2 cellular contexts compared by ENCODE assay signal in genomic region chr13:28609936-28610335, GRCh38.
A peak's percentile ranks its signal among the peaks of the same experiment; 100 is the strongest.
TF ChIP-seq lines count a peak whose summit lies in the region.

No MANE protein-coding gene starts in this region.

TF ChIP-seq in IMR-90, 13 proteins besides CTCF, POLR2A, EP300 and RAD21:
- TF ChIP-seq MAFK (IDR thresholded peaks at IDR 0.05; ENCODE audit: low read depth, low read length) (peak; percentile 33; the same call in 1 of the 2 replicates), RFX5 (IDR thresholded peaks at IDR 0.05; ENCODE audit: low read depth, low read length) (no peak)

TF ChIP-seq in HepG2, 621 proteins besides CTCF, POLR2A, EP300 and RAD21:
- no peak for TF ChIP-seq RARA (CRISPR knock-in tag; IDR thresholded peaks at IDR 0.05)
- no peak for TF ChIP-seq ZNF501 (CRISPR knock-in tag; IDR thresholded peaks at IDR 0.05)
- no peak for TF ChIP-seq NFYB (CRISPR knock-in tag; IDR thresholded peaks at IDR 0.05)
- no peak for TF ChIP-seq ZNF839 (CRISPR knock-in tag; IDR thresholded peaks at IDR 0.05; ENCODE audit: borderline replicate concordance)
- TF ChIP-seq MZF1 (CRISPR knock-in tag; IDR thresholded peaks at IDR 0.05; ENCODE audit: borderline replicate concordance) = no peak
- TF ChIP-seq GABPA (IDR thresholded peaks at IDR 0.05; ENCODE audit: low read depth, low read length) = no peak
- no peak for TF ChIP-seq GABPA (CRISPR knock-in tag; IDR thresholded peaks at IDR 0.05; ENCODE audit: low read depth)
- no peak for TF ChIP-seq ZNF687 (CRISPR knock-in tag; IDR thresholded peaks at IDR 0.05)
- no peak for TF ChIP-seq ZNF34 (CRISPR knock-in tag; IDR thresholded peaks at IDR 0.05; ENCODE audit: borderline replicate concordance)
- TF ChIP-seq ZSCAN21 (CRISPR knock-in tag; IDR thresholded peaks at IDR 0.05; ENCODE audit: borderline replicate concordance) = no peak
- no peak for TF ChIP-seq PAF1 (CRISPR knock-in tag; IDR thresholded peaks at IDR 0.05)
- TF ChIP-seq MEIS2 (CRISPR knock-in tag; IDR thresholded peaks at IDR 0.05) = no peak
- no peak for TF ChIP-seq SALL1 (CRISPR knock-in tag; IDR thresholded peaks at IDR 0.05)
- TF ChIP-seq SIX1 (CRISPR knock-in tag; IDR thresholded peaks at IDR 0.05; ENCODE audit: borderline replicate concordance) = no peak
- TF ChIP-seq PITX1 (CRISPR knock-in tag; IDR thresholded peaks at IDR 0.05) = no peak
- TF ChIP-seq NKX3-1 (CRISPR knock-in tag; IDR thresholded peaks at IDR 0.05) = no peak
- TF ChIP-seq SP1 (IDR thresholded peaks at IDR 0.05) = no peak
- no peak for TF ChIP-seq SP1 (CRISPR knock-in tag; IDR thresholded peaks at IDR 0.05)
- no peak for TF ChIP-seq ZNF224 (CRISPR knock-in tag; IDR thresholded peaks at IDR 0.05)
- no peak for TF ChIP-seq ZNF816 (CRISPR knock-in tag; IDR thresholded peaks at IDR 0.05; ENCODE audit: borderline replicate concordance)
- no peak for TF ChIP-seq YEATS2 (CRISPR knock-in tag; IDR thresholded peaks at IDR 0.05; ENCODE audit: borderline replicate concordance)
- no peak for TF ChIP-seq ZNF678 (CRISPR knock-in tag; IDR thresholded peaks at IDR 0.05)
